8 cellular contexts compared by ENCODE assay signal in the genomic region with DNA sequence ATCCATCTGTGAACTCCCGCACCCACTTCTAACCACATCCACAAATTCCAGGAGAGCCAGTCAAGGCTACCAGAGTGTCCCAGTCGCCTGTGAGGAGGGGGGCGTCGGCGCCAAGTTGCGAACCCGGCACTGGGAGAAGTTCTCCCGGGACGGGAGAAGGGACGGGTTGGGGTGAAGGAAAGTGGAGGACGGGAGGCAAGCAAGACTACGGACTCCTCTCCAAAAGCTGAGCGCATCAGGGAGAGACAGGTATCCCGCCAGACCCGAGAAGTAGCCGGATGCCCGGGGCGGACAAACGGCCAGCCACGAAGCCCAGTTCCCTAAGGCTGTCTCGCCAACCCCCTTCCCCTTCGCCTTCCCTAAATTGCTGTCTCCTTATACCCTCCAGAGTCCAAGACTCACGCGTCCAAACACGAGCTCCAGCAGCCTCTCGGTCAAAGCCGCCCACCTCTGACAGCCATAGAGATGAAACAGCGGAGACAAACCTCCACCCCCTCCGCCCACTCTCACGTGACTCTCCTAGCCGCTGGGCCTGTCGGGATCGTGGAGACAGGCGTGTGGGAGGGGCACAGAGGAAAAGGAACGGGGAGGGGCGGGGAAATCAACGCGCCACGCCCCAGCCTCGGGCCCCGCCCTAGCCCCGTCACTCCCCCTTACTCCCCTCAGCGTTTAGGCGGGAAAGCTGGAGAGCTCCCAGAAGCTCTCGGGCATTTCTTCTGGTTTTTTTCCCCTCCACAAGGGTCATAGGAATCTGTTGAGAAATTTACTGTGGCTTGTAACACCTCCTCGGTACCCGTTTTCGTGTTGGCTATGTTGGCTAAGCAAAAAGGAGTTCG. TPM values are rescaled to one million over a fixed set of nuclear protein-coding genes. Genes with fewer than 3 reads are reported as not detected.
DNase-seq lines count a peak whose midpoint lies in the region; ATAC-seq and TF ChIP-seq lines count a peak whose summit lies in the region.

Gene MICU1, minus strand, starts transcription at position 472 of the 836 bp plus-strand sequence. CDS start 59,286 bp downstream, outside the sequence.

- CTCF ChIA-PET in PC-3 (lab: Charles Lee), result interaction anchor here (0.7 kb wide), 1 partner anchor 672 kb away, joined by 3 read pairs; no protein-coding TSS in a partner anchor

- peak within 1 kb of the TSS; percentile 79 for H3K9ac ChIP-seq in PC-3 (ENCODE audit: low read length)

- peaks cover 31% of the 10 kb centered on the region for H3K79me2 ChIP-seq in PC-3 (ENCODE audit: low read length)

- TF ChIP-seq EP300 in Ishikawa (IDR thresholded peaks at IDR 0.05; ENCODE audit: borderline replicate concordance), result no peak

- no peak for TF ChIP-seq CTCF in PC-3 (conservative IDR thresholded peaks at IDR 0.05; ENCODE audit: low read depth, low read length)

- no peaks in the 10 kb centered on the region for H3K9me2 ChIP-seq in PC-3 (replicated peaks; ENCODE audit: low read length)

- no peaks in the 10 kb centered on the region for H3K27me3 ChIP-seq in PC-3 (ENCODE audit: low read length)

- H3K4me1 ChIP-seq in PC-3 (ENCODE audit: insufficient read depth, low read length), result peaks cover 9% of the 10 kb centered on the region; the same call in 1 of the 2 replicates

- H2AFZ ChIP-seq in PC-3 (ENCODE audit: low read length), result peak within 1 kb of the TSS; percentile 80

- H3K36me3 ChIP-seq in PC-3 (ENCODE audit: low read depth, low read length), result no peaks in the 10 kb centered on the region

- peak within 1 kb of the TSS; percentile 24 for H3K27ac ChIP-seq in PC-3 (ENCODE audit: low read length)
- peak within 1 kb of the TSS; percentile 50 for H3K27ac ChIP-seq in epithelial cell of prostate

- H4K20me1 ChIP-seq in PC-3 (ENCODE audit: low read length), result no peaks in the 10 kb centered on the region

- peak; percentile 95 for ATAC-seq in GM21529 (IDR thresholded peaks at IDR 0.05; ENCODE audit: unreplicated experiment)
- ATAC-seq in PC-3, result peak; percentile 96

- peak within 1 kb of the TSS; percentile 88 for H3K4me2 ChIP-seq in PC-3 (ENCODE audit: low read length)

- no peaks in the 10 kb centered on the region for H3F3A ChIP-seq in PC-3 (ENCODE audit: low read length, unreplicated experiment)

- POLR2A ChIA-PET in PC-3 (lab: Charles Lee; ENCODE audit: unreplicated experiment), result interaction anchor here (0.7 kb wide), 1 partner anchor 67 kb away, joined by 5 read pairs; no protein-coding TSS in a partner anchor

- DNase-seq in DMS 273 treated with DMSO at 0.1 percent for 48 hours (lab: John Stamatoyannopoulos, UW), result peak; percentile 80
- DNase-seq in PC-3, result peak; percentile 94
- DNase-seq in activated T-cell treated with anti-CD3 and anti-CD28 coated beads for 48 hours (ENCODE audit: low read depth), result peak; percentile 91
- peak; percentile 57 for DNase-seq in epithelial cell of prostate (ENCODE audit: low read depth, low spot score)
- peak; percentile 96 for DNase-seq in mucosa of gallbladder (ENCODE audit: low spot score)
- DNase-seq in stimulated activated CD8-positive, alpha-beta memory T cell treated with anti-CD3 and anti-CD28 coated beads, Interleukin-4, amount 100 ng/mL, for 4 hours (ENCODE audit: low read depth in 2 of 2, low spot score in 1 of 2), result peak; percentile 88 to 91

- TSS peak; percentile 90 for BruUV-seq in PC-3 (replicated peaks; lab: Mats Ljungman, UMichigan)

- intact Hi-C loops in PC-3 (cut with micrococcal nuclease), result loop anchor here (1.0 to 10.0 kb wide), 2 partner anchors 64 to 209 kb away; no protein-coding TSS in a partner anchor

- peak within 1 kb of the TSS; percentile 87 for H3K4me3 ChIP-seq in PC-3 (ENCODE audit: low read length)

- no peak for TF ChIP-seq RAD21 in Ishikawa (IDR thresholded peaks at IDR 0.05; ENCODE audit: low read depth)

- no peaks in the 10 kb centered on the region for H3K9me3 ChIP-seq in PC-3 (ENCODE audit: low read length)

TF ChIP-seq in Ishikawa, 13 proteins besides CTCF, POLR2A, EP300 and RAD21:
- TF ChIP-seq TCF12 (IDR thresholded peaks at IDR 0.05; ENCODE audit: low read depth) (no peak), USF1 (IDR thresholded peaks at IDR 0.05) (peak; percentile 98), EGR1 (IDR thresholded peaks at IDR 0.05) (peak; percentile 98), CEBPB (IDR thresholded peaks at IDR 0.05) (no peak), NFIC (IDR thresholded peaks at IDR 0.05) (no peak), TEAD4 (IDR thresholded peaks at IDR 0.05) (0 out of 2 replicates have a peak, but pooled peaks have one; percentile 13), ZBTB7A (IDR thresholded peaks at IDR 0.05; ENCODE audit: low read depth) (no peak), FOXM1 (IDR thresholded peaks at IDR 0.05; ENCODE audit: borderline replicate concordance, low read depth) (no peak), CREB1 (IDR thresholded peaks at IDR 0.05; ENCODE audit: low read depth) (no peak), TAF1 (IDR thresholded peaks at IDR 0.05; ENCODE audit: low read depth) (peak; percentile 85), YY1 (IDR thresholded peaks at IDR 0.05; ENCODE audit: low read depth) (peak; percentile 80)
- TF ChIP-seq, protein P1, sequence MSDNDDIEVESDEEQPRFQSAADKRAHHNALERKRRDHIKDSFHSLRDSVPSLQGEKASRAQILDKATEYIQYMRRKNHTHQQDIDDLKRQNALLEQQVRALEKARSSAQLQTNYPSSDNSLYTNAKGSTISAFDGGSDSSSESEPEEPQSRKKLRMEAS (IDR thresholded peaks at IDR 0.05), result peak; percentile 82
- TF ChIP-seq, protein P2, sequence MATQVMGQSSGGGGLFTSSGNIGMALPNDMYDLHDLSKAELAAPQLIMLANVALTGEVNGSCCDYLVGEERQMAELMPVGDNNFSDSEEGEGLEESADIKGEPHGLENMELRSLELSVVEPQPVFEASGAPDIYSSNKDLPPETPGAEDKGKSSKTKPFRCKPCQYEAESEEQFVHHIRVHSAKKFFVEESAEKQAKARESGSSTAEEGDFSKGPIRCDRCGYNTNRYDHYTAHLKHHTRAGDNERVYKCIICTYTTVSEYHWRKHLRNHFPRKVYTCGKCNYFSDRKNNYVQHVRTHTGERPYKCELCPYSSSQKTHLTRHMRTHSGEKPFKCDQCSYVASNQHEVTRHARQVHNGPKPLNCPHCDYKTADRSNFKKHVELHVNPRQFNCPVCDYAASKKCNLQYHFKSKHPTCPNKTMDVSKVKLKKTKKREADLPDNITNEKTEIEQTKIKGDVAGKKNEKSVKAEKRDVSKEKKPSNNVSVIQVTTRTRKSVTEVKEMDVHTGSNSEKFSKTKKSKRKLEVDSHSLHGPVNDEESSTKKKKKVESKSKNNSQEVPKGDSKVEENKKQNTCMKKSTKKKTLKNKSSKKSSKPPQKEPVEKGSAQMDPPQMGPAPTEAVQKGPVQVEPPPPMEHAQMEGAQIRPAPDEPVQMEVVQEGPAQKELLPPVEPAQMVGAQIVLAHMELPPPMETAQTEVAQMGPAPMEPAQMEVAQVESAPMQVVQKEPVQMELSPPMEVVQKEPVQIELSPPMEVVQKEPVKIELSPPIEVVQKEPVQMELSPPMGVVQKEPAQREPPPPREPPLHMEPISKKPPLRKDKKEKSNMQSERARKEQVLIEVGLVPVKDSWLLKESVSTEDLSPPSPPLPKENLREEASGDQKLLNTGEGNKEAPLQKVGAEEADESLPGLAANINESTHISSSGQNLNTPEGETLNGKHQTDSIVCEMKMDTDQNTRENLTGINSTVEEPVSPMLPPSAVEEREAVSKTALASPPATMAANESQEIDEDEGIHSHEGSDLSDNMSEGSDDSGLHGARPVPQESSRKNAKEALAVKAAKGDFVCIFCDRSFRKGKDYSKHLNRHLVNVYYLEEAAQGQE (IDR thresholded peaks at IDR 0.05; ENCODE audit: low read depth), result peak; percentile 48; the same call in 1 of the 2 replicates

RNA-seq across cellular contexts. Expression of gene MICU1, which starts in this region (rescaled TPM):
- total RNA-seq in PC-3 (2014; rRNA removed), result 19.8 and 24.9 TPM in 2 replicates
- total RNA-seq in mucosa of gallbladder, result 42.0 TPM

Comparison
In these comparisons a context has a peak if more than half of its experiments do, and no peak if none do; other contexts are left out.
1. Peak in every context shown above with its lines: DNase-seq, ATAC-seq, H3K4me3 ChIP-seq and H3K27ac ChIP-seq.